Comparison of ENCODE assay signal across 1 cellular context in the genomic region with DNA sequence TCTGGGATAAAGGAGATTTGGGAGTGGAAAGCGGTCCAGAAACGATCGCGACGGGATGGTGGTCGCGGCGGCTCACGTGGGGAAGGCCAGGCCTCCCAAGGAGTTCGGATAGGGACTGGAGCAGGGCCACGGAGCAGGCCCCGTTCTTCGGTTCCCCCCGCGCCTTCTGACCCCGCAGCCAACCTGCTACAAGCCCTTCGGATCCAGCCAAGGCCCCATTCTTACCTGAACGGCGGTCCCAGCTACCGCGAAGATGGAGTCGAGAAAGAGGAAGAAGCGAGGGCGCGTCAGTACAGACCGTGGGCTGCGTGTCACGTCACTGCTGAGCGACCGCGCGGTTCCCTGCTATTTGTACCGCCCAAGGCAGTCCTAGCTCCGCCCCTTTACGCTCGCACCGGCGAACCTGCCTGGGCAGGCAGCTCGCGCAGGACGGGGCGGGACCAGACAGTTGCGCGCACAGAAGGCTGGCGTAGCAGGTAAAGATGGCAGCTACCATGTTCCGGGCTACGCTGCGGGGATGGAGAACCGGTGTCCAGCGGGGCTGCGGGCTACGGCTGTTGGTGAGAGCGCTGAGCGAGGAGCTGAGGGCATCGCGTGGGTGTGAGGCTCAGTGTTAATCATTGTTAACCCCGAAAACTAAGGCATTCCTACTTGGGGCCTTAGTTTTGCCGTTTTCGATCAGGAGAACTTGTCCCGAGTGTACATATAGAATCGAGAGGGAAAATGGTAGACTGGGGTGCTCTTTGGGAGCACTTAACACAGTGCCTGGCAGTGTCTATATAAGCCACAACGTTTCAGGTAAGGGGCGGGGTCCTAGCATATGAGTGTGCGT.
A peak's percentile ranks its signal among the peaks of the same experiment; 100 is the strongest.
TF ChIP-seq lines count a peak whose summit lies in the region.

A gene (minus strand): TSS at position 270 of the 832 bp plus-strand sequence. CDS start 321 bp downstream, outside the sequence.
A gene (plus strand): TSS at position 457 of the 832 bp plus-strand sequence. CDS start 26 bp downstream, at position 483.

TF ChIP-seq in HEK293, 187 proteins besides CTCF, POLR2A, EP300 and RAD21 (continued from another document):
- TF ChIP-seq, protein P1, sequence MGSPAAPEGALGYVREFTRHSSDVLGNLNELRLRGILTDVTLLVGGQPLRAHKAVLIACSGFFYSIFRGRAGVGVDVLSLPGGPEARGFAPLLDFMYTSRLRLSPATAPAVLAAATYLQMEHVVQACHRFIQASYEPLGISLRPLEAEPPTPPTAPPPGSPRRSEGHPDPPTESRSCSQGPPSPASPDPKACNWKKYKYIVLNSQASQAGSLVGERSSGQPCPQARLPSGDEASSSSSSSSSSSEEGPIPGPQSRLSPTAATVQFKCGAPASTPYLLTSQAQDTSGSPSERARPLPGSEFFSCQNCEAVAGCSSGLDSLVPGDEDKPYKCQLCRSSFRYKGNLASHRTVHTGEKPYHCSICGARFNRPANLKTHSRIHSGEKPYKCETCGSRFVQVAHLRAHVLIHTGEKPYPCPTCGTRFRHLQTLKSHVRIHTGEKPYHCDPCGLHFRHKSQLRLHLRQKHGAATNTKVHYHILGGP (tag by site-specific recombination; IDR thresholded peaks at IDR 0.05) = no peak
- TF ChIP-seq, protein P2, sequence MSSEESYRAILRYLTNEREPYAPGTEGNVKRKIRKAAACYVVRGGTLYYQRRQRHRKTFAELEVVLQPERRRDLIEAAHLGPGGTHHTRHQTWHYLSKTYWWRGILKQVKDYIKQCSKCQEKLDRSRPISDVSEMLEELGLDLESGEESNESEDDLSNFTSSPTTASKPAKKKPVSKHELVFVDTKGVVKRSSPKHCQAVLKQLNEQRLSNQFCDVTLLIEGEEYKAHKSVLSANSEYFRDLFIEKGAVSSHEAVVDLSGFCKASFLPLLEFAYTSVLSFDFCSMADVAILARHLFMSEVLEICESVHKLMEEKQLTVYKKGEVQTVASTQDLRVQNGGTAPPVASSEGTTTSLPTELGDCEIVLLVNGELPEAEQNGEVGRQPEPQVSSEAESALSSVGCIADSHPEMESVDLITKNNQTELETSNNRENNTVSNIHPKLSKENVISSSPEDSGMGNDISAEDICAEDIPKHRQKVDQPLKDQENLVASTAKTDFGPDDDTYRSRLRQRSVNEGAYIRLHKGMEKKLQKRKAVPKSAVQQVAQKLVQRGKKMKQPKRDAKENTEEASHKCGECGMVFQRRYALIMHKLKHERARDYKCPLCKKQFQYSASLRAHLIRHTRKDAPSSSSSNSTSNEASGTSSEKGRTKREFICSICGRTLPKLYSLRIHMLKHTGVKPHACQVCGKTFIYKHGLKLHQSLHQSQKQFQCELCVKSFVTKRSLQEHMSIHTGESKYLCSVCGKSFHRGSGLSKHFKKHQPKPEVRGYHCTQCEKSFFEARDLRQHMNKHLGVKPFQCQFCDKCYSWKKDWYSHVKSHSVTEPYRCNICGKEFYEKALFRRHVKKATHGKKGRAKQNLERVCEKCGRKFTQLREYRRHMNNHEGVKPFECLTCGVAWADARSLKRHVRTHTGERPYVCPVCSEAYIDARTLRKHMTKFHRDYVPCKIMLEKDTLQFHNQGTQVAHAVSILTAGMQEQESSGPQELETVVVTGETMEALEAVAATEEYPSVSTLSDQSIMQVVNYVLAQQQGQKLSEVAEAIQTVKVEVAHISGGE (tag by site-specific recombination; conservative IDR thresholded peaks at IDR 0.05; ENCODE audit: low read depth) = peak; percentile 43
- peak; percentile 29; the same call in 1 of the 2 replicates for TF ChIP-seq ZNF76 (tag by site-specific recombination; IDR thresholded peaks at IDR 0.05; ENCODE audit: borderline replicate concordance, low read depth)
- TF ChIP-seq, protein P3, sequence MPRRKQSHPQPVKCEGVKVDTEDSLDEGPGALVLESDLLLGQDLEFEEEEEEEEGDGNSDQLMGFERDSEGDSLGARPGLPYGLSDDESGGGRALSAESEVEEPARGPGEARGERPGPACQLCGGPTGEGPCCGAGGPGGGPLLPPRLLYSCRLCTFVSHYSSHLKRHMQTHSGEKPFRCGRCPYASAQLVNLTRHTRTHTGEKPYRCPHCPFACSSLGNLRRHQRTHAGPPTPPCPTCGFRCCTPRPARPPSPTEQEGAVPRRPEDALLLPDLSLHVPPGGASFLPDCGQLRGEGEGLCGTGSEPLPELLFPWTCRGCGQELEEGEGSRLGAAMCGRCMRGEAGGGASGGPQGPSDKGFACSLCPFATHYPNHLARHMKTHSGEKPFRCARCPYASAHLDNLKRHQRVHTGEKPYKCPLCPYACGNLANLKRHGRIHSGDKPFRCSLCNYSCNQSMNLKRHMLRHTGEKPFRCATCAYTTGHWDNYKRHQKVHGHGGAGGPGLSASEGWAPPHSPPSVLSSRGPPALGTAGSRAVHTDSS (tag by site-specific recombination; IDR thresholded peaks at IDR 0.05) = no peak
- no peak for TF ChIP-seq ZNF530 (tag by site-specific recombination; IDR thresholded peaks at IDR 0.05; ENCODE audit: low read depth)
- TF ChIP-seq ZBTB1 (tag by site-specific recombination; IDR thresholded peaks at IDR 0.05) = no peak
- TF ChIP-seq ZNF571 (tag by site-specific recombination; IDR thresholded peaks at IDR 0.05) = no peak
- TF ChIP-seq, protein P4, sequence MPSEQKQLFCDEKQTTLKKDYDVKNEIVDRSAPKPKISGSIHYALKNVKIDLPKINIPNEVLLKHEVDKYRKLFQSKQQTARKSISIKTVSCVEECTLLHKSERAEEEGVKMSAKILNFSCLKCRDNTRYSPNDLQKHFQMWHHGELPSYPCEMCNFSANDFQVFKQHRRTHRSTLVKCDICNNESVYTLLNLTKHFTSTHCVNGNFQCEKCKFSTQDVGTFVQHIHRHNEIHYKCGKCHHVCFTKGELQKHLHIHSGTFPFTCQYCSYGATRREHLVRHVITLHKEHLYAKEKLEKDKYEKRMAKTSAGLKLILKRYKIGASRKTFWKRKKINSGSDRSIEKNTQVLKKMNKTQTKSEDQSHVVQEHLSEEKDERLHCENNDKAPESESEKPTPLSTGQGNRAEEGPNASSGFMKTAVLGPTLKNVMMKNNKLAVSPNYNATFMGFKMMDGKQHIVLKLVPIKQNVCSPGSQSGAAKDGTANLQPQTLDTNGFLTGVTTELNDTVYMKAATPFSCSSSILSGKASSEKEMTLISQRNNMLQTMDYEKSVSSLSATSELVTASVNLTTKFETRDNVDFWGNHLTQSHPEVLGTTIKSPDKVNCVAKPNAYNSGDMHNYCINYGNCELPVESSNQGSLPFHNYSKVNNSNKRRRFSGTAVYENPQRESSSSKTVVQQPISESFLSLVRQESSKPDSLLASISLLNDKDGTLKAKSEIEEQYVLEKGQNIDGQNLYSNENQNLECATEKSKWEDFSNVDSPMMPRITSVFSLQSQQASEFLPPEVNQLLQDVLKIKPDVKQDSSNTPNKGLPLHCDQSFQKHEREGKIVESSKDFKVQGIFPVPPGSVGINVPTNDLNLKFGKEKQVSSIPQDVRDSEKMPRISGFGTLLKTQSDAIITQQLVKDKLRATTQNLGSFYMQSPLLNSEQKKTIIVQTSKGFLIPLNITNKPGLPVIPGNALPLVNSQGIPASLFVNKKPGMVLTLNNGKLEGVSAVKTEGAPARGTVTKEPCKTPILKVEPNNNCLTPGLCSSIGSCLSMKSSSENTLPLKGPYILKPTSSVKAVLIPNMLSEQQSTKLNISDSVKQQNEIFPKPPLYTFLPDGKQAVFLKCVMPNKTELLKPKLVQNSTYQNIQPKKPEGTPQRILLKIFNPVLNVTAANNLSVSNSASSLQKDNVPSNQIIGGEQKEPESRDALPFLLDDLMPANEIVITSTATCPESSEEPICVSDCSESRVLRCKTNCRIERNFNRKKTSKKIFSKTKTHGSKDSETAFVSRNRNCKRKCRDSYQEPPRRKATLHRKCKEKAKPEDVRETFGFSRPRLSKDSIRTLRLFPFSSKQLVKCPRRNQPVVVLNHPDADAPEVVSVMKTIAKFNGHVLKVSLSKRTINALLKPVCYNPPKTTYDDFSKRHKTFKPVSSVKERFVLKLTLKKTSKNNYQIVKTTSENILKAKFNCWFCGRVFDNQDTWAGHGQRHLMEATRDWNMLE (tag by site-specific recombination; conservative IDR thresholded peaks at IDR 0.05; ENCODE audit: low read depth) = no peak
- TF ChIP-seq MEIS1 (CRISPR knock-in tag; IDR thresholded peaks at IDR 0.05; ENCODE audit: borderline replicate concordance) = no peak
- TF ChIP-seq SP7 (tag by site-specific recombination; IDR thresholded peaks at IDR 0.05) = peak; percentile 74
- TF ChIP-seq, protein P5, sequence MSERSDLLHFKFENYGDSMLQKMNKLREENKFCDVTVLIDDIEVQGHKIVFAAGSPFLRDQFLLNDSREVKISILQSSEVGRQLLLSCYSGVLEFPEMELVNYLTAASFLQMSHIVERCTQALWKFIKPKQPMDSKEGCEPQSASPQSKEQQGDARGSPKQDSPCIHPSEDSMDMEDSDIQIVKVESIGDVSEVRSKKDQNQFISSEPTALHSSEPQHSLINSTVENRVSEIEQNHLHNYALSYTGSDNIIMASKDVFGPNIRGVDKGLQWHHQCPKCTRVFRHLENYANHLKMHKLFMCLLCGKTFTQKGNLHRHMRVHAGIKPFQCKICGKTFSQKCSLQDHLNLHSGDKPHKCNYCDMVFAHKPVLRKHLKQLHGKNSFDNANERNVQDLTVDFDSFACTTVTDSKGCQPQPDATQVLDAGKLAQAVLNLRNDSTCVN (tag by site-specific recombination; optimal IDR thresholded peaks at IDR 0.05) = peak; percentile 93
- peak; percentile 47; the same call in 1 of the 2 replicates for TF ChIP-seq EGR2 (tag by site-specific recombination; IDR thresholded peaks at IDR 0.05; ENCODE audit: low read depth)
- TF ChIP-seq ZNF169 (tag by site-specific recombination; IDR thresholded peaks at IDR 0.05) = no peak
- TF ChIP-seq REPIN1 (tag by site-specific recombination; IDR thresholded peaks at IDR 0.05; ENCODE audit: low read depth) = no peak
- TF ChIP-seq YY1 (tag by site-specific recombination; IDR thresholded peaks at IDR 0.05) = peak; percentile 79
- TF ChIP-seq ZNF341 (tag by site-specific recombination; IDR thresholded peaks at IDR 0.05; ENCODE audit: low read depth) = no peak
- no peak for TF ChIP-seq ZNF529 (tag by site-specific recombination; IDR thresholded peaks at IDR 0.05; ENCODE audit: insufficient replicate concordance)
- TF ChIP-seq ZNF777 (tag by site-specific recombination; IDR thresholded peaks at IDR 0.05; ENCODE audit: borderline replicate concordance) = no peak
- TF ChIP-seq KLF8 (tag by site-specific recombination; IDR thresholded peaks at IDR 0.05) = peak; percentile 80
- TF ChIP-seq ZSCAN30 (tag by site-specific recombination; IDR thresholded peaks at IDR 0.05) = 0 out of 2 replicates have a peak, but pooled peaks have one; percentile 53
- no peak for TF ChIP-seq ZNF223 (tag by site-specific recombination; IDR thresholded peaks at IDR 0.05)
- TF ChIP-seq ZNF629 (tag by site-specific recombination; IDR thresholded peaks at IDR 0.05) = peak; percentile 78
- peak; percentile 47; the same call in 1 of the 2 replicates for TF ChIP-seq ZBTB20 (tag by site-specific recombination; IDR thresholded peaks at IDR 0.05)
- peak; percentile 96 for TF ChIP-seq SP2 (tag by site-specific recombination; IDR thresholded peaks at IDR 0.05)
- TF ChIP-seq ZNF521 (tag by site-specific recombination; IDR thresholded peaks at IDR 0.05) = no peak
- TF ChIP-seq ZNF623 (tag by site-specific recombination; IDR thresholded peaks at IDR 0.05) = no peak
- TF ChIP-seq TRIM28 (IDR thresholded peaks at IDR 0.05; ENCODE audit: borderline replicate concordance, low read length) = no peak
- TF ChIP-seq ZNF335 (tag by site-specific recombination; conservative IDR thresholded peaks at IDR 0.05) = peak; percentile 94
- no peak for TF ChIP-seq GLI2 (tag by site-specific recombination; IDR thresholded peaks at IDR 0.05; ENCODE audit: borderline replicate concordance, low read depth)
- TF ChIP-seq, protein P6, sequence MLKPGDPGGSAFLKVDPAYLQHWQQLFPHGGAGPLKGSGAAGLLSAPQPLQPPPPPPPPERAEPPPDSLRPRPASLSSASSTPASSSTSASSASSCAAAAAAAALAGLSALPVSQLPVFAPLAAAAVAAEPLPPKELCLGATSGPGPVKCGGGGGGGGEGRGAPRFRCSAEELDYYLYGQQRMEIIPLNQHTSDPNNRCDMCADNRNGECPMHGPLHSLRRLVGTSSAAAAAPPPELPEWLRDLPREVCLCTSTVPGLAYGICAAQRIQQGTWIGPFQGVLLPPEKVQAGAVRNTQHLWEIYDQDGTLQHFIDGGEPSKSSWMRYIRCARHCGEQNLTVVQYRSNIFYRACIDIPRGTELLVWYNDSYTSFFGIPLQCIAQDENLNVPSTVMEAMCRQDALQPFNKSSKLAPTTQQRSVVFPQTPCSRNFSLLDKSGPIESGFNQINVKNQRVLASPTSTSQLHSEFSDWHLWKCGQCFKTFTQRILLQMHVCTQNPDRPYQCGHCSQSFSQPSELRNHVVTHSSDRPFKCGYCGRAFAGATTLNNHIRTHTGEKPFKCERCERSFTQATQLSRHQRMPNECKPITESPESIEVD (tag by site-specific recombination; IDR thresholded peaks at IDR 0.05) = no peak
- TF ChIP-seq, protein P7, sequence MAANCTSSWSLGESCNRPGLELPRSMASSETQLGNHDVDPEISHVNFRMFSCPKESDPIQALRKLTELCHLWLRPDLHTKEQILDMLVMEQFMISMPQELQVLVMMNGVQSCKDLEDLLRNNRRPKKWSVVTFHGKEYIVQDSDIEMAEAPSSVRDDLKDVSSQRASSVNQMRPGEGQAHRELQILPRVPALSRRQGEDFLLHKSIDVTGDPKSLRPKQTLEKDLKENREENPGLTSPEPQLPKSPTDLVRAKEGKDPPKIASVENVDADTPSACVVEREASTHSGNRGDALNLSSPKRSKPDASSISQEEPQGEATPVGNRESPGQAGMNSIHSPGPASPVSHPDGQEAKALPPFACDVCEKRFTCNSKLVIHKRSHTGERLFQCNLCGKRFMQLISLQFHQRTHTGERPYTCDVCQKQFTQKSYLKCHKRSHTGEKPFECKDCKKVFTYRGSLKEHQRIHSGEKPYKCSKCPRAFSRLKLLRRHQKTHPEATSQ (tag by site-specific recombination; IDR thresholded peaks at IDR 0.05) = no peak
- TF ChIP-seq ZNF146 (tag by site-specific recombination; IDR thresholded peaks at IDR 0.05) = peak; percentile 29; the same call in 1 of the 2 replicates
- TF ChIP-seq ZNF548 (tag by site-specific recombination; IDR thresholded peaks at IDR 0.05) = no peak
- no peak for TF ChIP-seq ZNF155 (tag by site-specific recombination; IDR thresholded peaks at IDR 0.05)
- TF ChIP-seq, protein P8, sequence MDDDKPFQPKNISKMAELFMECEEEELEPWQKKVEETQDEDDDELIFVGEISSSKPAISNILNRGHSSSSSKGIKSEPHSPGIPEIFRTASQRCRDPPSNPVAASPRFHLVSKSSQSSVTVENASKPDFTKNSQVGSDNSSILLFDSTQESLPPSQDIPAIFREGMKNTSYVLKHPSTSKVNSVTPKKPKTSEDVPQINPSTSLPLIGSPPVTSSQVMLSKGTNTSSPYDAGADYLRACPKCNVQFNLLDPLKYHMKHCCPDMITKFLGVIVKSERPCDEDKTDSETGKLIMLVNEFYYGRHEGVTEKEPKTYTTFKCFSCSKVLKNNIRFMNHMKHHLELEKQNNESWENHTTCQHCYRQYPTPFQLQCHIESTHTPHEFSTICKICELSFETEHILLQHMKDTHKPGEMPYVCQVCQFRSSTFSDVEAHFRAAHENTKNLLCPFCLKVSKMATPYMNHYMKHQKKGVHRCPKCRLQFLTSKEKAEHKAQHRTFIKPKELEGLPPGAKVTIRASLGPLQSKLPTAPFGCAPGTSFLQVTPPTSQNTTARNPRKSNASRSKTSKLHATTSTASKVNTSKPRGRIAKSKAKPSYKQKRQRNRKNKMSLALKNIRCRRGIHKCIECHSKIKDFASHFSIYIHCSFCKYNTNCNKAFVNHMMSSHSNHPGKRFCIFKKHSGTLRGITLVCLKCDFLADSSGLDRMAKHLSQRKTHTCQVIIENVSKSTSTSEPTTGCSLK (tag by site-specific recombination; IDR thresholded peaks at IDR 0.05) = no peak
- TF ChIP-seq SETDB1 (IDR thresholded peaks at IDR 0.05; ENCODE audit: insufficient read length, low read length) = no peak
- TF ChIP-seq ZNF24 (tag by site-specific recombination; IDR thresholded peaks at IDR 0.05) = no peak; the same call in 1 of the 2 replicates
